Comparison of ENCODE assay signal across 8 cellular contexts in genomic region chr14:30874120-30874998, GRCh38. TPM values are rescaled to one million over a fixed set of nuclear protein-coding genes. Genes with fewer than 3 reads are reported as not detected.
A peak's percentile ranks its signal among the peaks of the same experiment; 100 is the strongest.
DNase-seq lines count a peak whose midpoint lies in the region; ATAC-seq and TF ChIP-seq lines count a peak whose summit lies in the region.

Gene COCH (plus strand): TSS chr14:30874559. CDS start chr14:30874939, 380 bp downstream.

- intact Hi-C loops in heart right ventricle (cut with DNase I) = loop anchor here in 1 of 10 donors (10.0 kb wide), 1 partner anchor 1810 kb away; no protein-coding TSS in a partner anchor

- TF ChIP-seq CTCF in heart right ventricle (IDR thresholded peaks at IDR 0.05) = peak in 7 of 9 donors; percentile 7 to 53 (median 37)

- peaks cover 11% of the 10 kb centered on the region for H3K27me3 ChIP-seq in CD8-positive, alpha-beta memory T cell (ENCODE audit: insufficient read depth, low read length, poor library complexity, severe bottlenecking)
- H3K27me3 ChIP-seq in heart right ventricle = peaks cover 9 to 70% (median 56%) of the 10 kb centered on the region in 7 donors

- DNase-seq in CD8-positive, alpha-beta memory T cell = peak in 4 of 5 donors; percentile 1 to 46 (median 20)
- peak; percentile 41 for DNase-seq in NCI-H460 (ENCODE audit: extremely low read depth, low read depth)
- DNase-seq in heart right ventricle = peak; percentile 17 to 36
- DNase-seq in retina = peak; percentile 89
- no peak for DNase-seq in KG1 (lab: John Stamatoyannopoulos, UW)

- ATAC-seq in GM19035 (IDR thresholded peaks at IDR 0.05; ENCODE audit: unreplicated experiment) = peak; percentile 75
- peak; percentile 47 for ATAC-seq in HG03103 (IDR thresholded peaks at IDR 0.05; ENCODE audit: low read depth, unreplicated experiment)
- peak; percentile 74 for ATAC-seq in activated T-helper 17 cell treated with anti-CD3 and anti-CD28 coated beads, Interleukin-2, amount 50 U/mL, for 72 hours (replicated peaks)
- ATAC-seq in heart right ventricle = peak; percentile 50 to 82 (median 73)

- POLR2A ChIA-PET in CD8-positive, alpha-beta memory T cell (lab: Charles Lee) = no interaction called here

- peak within 1 kb of the TSS; percentile 44 to 88 (median 75) for H3K4me3 Mint-ChIP-seq in CD8-positive, alpha-beta memory T cell
- H3K4me3 Mint-ChIP-seq in activated T-helper 17 cell treated with anti-CD3 and anti-CD28 coated beads, Interleukin-2, amount 50 U/mL, for 72 hours = peak within 1 kb of the TSS; percentile 58

- no peaks in the 10 kb centered on the region for H3K36me3 Mint-ChIP-seq in CD8-positive, alpha-beta memory T cell
- H3K36me3 Mint-ChIP-seq in activated T-helper 17 cell treated with anti-CD3 and anti-CD28 coated beads, Interleukin-2, amount 50 U/mL, for 72 hours (ENCODE audit: low read depth) = no peaks in the 10 kb centered on the region

- peaks cover 5 to 17% (median 11%) of the 10 kb centered on the region in 3 donors for H3K4me1 Mint-ChIP-seq in CD8-positive, alpha-beta memory T cell
- H3K4me1 Mint-ChIP-seq in activated T-helper 17 cell treated with anti-CD3 and anti-CD28 coated beads, Interleukin-2, amount 50 U/mL, for 72 hours = no peaks in the 10 kb centered on the region

- WGBS in heart right ventricle, 2 donors = 2 to 3% methylated on average over 92 to 99 of the region's 99 CpGs

- no peaks in the 10 kb centered on the region for H3K9me3 ChIP-seq in CD8-positive, alpha-beta memory T cell (ENCODE audit: low read length)
- H3K9me3 ChIP-seq in heart right ventricle = no peaks in the 10 kb centered on the region

- peak within 1 kb of the TSS; percentile 22 for H3K4me3 ChIP-seq in CD8-positive, alpha-beta memory T cell (ENCODE audit: low read length)
- peak within 1 kb of the TSS; percentile 44 to 83 (median 64) for H3K4me3 ChIP-seq in heart right ventricle

- no peaks in the 10 kb centered on the region for H3K4me1 ChIP-seq in CD8-positive, alpha-beta memory T cell (ENCODE audit: insufficient read depth, low read length)
- H3K4me1 ChIP-seq in heart right ventricle = peaks cover 11 to 21% (median 16%) of the 10 kb centered on the region in 9 donors

- H3K27ac Mint-ChIP-seq in CD8-positive, alpha-beta memory T cell = peak within 1 kb of the TSS in 1 of 8 donors; percentile 1
- no peak within 1 kb of the TSS for H3K27ac Mint-ChIP-seq in activated T-helper 17 cell treated with anti-CD3 and anti-CD28 coated beads, Interleukin-2, amount 50 U/mL, for 72 hours

- peaks cover 28 to 70% of the 10 kb centered on the region in 2 donors for H3K27me3 Mint-ChIP-seq in CD8-positive, alpha-beta memory T cell
- peaks cover 37% of the 10 kb centered on the region for H3K27me3 Mint-ChIP-seq in activated T-helper 17 cell treated with anti-CD3 and anti-CD28 coated beads, Interleukin-2, amount 50 U/mL, for 72 hours

- no peaks in the 10 kb centered on the region for H3K9me3 Mint-ChIP-seq in CD8-positive, alpha-beta memory T cell
- no peaks in the 10 kb centered on the region for H3K9me3 Mint-ChIP-seq in activated T-helper 17 cell treated with anti-CD3 and anti-CD28 coated beads, Interleukin-2, amount 50 U/mL, for 72 hours

- no peaks in the 10 kb centered on the region for H3K36me3 ChIP-seq in CD8-positive, alpha-beta memory T cell (ENCODE audit: insufficient read depth, low read length)
- H3K36me3 ChIP-seq in heart right ventricle = no peaks in the 10 kb centered on the region

- H3K27ac ChIP-seq in CD8-positive, alpha-beta memory T cell (ENCODE audit: low read depth, low read length) = peak within 1 kb of the TSS; percentile 31
- no peak within 1 kb of the TSS for H3K27ac ChIP-seq in heart right ventricle

- CTCF ChIA-PET in CD8-positive, alpha-beta memory T cell (lab: Charles Lee) = interaction anchor here (0.9 to 1.0 kb wide), 4 partner anchors 11 to 203 kb away, joined by 3 to 4 read pairs (median 3); no protein-coding TSS in a partner anchor

RNA-seq across cellular contexts. Expression of gene COCH, which starts in this region (rescaled TPM):
- 1 to 10 TPM; 1.4 to 1.9 TPM for total RNA-seq in CD8-positive, alpha-beta memory T cell
- polyA plus RNA-seq in CD8-positive, alpha-beta memory T cell = 0.33 TPM
- total RNA-seq in NCI-H460 (2014; rRNA removed; shearing (Covaris generic)) = 27.8 and 28.2 TPM in 2 replicates
- polyA plus RNA-seq in NCI-H460 (2014; cell fraction: nucleus; rRNA removed) = 39.9 and 55.2 TPM in 2 replicates
- total RNA-seq in activated T-helper 17 cell treated with anti-CD3 and anti-CD28 coated beads, Interleukin-2, amount 50 U/mL, for 72 hours = under 1 TPM; 0.58 to 0.71 TPM
- 1 to 10 TPM in 4 of 10 donors, under 1 TPM in 6; 0.13 to 2.9 (median 0.97) TPM for total RNA-seq in heart right ventricle
- polyA plus RNA-seq in heart right ventricle = under 1 TPM; 0.49 to 0.88 TPM

Comparison
In these comparisons a context has a peak if more than half of its experiments do, and no peak if none do; other contexts are left out.
1. Peak in ATAC-seq in activated T-helper 17 cell treated with anti-CD3 and anti-CD28 coated beads, Interleukin-2, amount 50 U/mL, for 72 hours; RNA of the gene not detected or under 1 TPM.